1 cellular context compared by ENCODE assay signal in the genomic region with DNA sequence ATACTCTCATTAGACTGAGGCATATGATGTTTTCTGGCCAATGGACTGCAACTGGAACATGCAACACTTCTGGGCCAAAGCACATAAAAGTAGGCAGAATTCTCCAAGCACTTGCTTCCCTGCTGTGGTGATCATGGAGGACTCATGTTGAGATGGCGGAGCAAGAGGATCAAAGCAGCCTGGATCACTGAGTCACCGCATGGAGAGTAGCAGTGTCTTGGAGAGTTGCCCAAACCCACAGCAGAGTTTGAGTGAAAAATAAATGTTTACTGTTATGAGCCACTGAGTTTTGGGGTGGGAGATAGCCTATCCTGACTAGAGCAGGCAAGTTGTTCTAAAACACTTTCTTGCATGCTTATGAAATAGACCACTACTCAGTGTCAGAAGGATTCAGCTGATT.
TF ChIP-seq lines count a peak whose summit lies in the region.

No MANE protein-coding gene starts in this region.

TF ChIP-seq in IMR-90, 13 proteins besides CTCF, POLR2A, EP300 and RAD21 (continued from another document):
- TF ChIP-seq ELK1 (IDR thresholded peaks at IDR 0.05; ENCODE audit: borderline replicate concordance, low read depth, low read length) (no peak), CEBPB (IDR thresholded peaks at IDR 0.05; ENCODE audit: low read depth, low read length) (no peak)
TF ChIP-seq in IMR-90: peak in this region for 0.
